1 cellular context compared by ENCODE assay signal in the genomic region with DNA sequence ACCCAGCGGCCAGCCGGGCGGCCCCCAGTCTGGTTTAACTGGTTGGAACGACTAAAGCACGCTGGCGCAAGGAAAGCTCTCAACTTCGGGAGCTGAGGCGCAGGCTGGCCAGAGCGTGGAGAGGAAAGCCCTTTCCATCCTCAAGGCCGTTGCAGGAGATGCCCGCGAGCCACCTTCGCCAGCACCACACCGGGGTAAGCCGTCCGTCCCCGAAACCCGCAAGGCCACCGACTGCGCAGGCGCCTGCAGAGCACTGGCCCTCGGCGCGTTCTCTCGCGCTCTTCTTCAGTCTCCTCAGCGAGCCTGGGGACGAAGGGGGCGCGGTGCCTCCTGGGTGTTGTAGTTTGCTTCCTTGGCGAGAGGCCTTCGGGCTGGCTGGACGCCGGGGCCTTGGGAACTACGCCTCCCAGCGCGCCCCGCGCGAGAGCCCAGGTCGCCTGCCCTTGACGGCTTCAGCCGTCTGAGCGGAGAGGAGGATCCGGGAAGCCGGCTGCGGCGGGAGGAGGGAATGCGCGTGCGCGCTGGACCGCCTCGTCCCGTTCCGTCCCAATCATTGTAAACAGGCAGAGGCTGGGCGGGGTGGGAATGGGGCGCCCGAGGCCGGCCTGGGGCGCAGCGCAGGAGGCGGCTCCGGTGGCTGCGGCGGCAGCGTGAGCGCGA.
TF ChIP-seq lines count a peak whose summit lies in the region.

RALBP1 (plus strand) TSS at position 531 of the 660 bp plus-strand sequence. CDS start 37,533 bp downstream, outside the sequence.

TF ChIP-seq in HepG2, 621 proteins besides CTCF, POLR2A, EP300 and RAD21 (continued from another document and continues in another):
- TF ChIP-seq, protein P1, sequence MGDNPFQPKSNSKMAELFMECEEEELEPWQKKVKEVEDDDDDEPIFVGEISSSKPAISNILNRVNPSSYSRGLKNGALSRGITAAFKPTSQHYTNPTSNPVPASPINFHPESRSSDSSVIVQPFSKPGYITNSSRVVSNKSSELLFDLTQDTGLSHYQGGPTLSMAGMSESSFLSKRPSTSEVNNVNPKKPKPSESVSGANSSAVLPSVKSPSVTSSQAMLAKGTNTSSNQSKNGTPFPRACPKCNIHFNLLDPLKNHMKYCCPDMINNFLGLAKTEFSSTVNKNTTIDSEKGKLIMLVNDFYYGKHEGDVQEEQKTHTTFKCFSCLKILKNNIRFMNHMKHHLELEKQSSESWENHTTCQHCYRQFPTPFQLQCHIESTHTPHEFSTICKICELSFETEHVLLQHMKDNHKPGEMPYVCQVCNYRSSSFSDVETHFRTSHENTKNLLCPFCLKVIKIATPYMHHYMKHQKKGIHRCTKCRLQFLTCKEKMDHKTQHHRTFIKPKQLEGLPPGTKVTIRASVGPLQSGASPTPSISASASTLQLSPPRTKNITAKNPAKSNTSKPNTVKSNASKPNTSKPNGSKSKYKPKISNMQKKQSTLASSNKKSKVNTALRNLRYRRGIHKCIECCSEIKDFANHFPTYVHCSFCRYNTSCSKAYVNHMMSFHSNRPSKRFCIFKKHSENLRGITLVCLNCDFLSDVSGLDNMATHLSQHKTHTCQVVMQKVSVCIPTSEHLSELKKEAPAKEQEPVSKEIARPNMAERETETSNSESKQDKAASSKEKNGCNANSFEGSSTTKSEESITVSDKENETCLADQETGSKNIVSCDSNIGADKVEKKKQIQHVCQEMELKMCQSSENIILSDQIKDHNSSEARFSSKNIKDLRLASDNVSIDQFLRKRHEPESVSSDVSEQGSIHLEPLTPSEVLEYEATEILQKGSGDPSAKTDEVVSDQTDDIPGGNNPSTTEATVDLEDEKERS (CRISPR knock-in tag; IDR thresholded peaks at IDR 0.05) = peak; percentile 64
- TF ChIP-seq ZNF781 (CRISPR knock-in tag; IDR thresholded peaks at IDR 0.05; ENCODE audit: borderline replicate concordance, not compliant biosample characterization) (no peak), PAF1 (CRISPR knock-in tag; IDR thresholded peaks at IDR 0.05) (no peak), ZNF629 (CRISPR knock-in tag; conservative IDR thresholded peaks at IDR 0.05) (no peak), RFXAP (CRISPR knock-in tag; IDR thresholded peaks at IDR 0.05; ENCODE audit: borderline replicate concordance) (no peak), CC2D1A (CRISPR knock-in tag; IDR thresholded peaks at IDR 0.05) (no peak), ZNF180 (CRISPR knock-in tag; IDR thresholded peaks at IDR 0.05; ENCODE audit: borderline replicate concordance, low read depth) (no peak), GATAD1 (CRISPR knock-in tag; IDR thresholded peaks at IDR 0.05) (peak; percentile 89), HCFC1 (IDR thresholded peaks at IDR 0.05; ENCODE audit: low read depth, low read length) (peak; percentile 99), MEIS1 (CRISPR knock-in tag; IDR thresholded peaks at IDR 0.05; ENCODE audit: borderline replicate concordance) (peak; percentile 96), HMG20A (CRISPR knock-in tag; IDR thresholded peaks at IDR 0.05; ENCODE audit: borderline replicate concordance) (no peak), NR2C2 (CRISPR knock-in tag; IDR thresholded peaks at IDR 0.05; ENCODE audit: borderline replicate concordance) (peak; percentile 96), SAP130 (CRISPR knock-in tag; IDR thresholded peaks at IDR 0.05; ENCODE audit: low read depth) (peak; percentile 69), ZNF660 (CRISPR knock-in tag; IDR thresholded peaks at IDR 0.05; ENCODE audit: borderline replicate concordance, low read depth) (no peak), HNRNPUL1 (IDR thresholded peaks at IDR 0.05; ENCODE audit: low read depth, low read length) (no peak), ZNF713 (CRISPR knock-in tag; IDR thresholded peaks at IDR 0.05) (no peak), KLF15 (CRISPR knock-in tag; IDR thresholded peaks at IDR 0.05; ENCODE audit: borderline replicate concordance) (no peak), NFATC3 (CRISPR knock-in tag; IDR thresholded peaks at IDR 0.05) (no peak), ZBTB14 (CRISPR knock-in tag; IDR thresholded peaks at IDR 0.05) (no peak; the same call in 1 of the 2 replicates), HOXA5 (CRISPR knock-in tag; IDR thresholded peaks at IDR 0.05) (peak; percentile 28; the same call in 1 of the 2 replicates), ZNF570 (CRISPR knock-in tag; IDR thresholded peaks at IDR 0.05; ENCODE audit: borderline replicate concordance) (no peak), ZFP41 (CRISPR knock-in tag; IDR thresholded peaks at IDR 0.05; ENCODE audit: borderline replicate concordance) (0 out of 2 replicates have a peak, but pooled peaks have one; percentile 26), GTF2F1 (IDR thresholded peaks at IDR 0.05; ENCODE audit: low read length) (no peak), ZNF143 (CRISPR knock-in tag; IDR thresholded peaks at IDR 0.05) (peak; percentile 98), MAZ (IDR thresholded peaks at IDR 0.05; ENCODE audit: borderline replicate concordance, low read depth, low read length) (peak; percentile 15; the same call in 1 of the 2 replicates), MAZ (CRISPR knock-in tag; IDR thresholded peaks at IDR 0.05; ENCODE audit: low read depth) (peak; percentile 90), ZNF232 (CRISPR knock-in tag; IDR thresholded peaks at IDR 0.05; ENCODE audit: borderline replicate concordance) (no peak), SRSF9 (IDR thresholded peaks at IDR 0.05; ENCODE audit: borderline replicate concordance, insufficient read depth, low read depth, low read length, poor library complexity, severe bottlenecking) (no peak), RBAK (CRISPR knock-in tag; IDR thresholded peaks at IDR 0.05) (no peak), ZNF17 (CRISPR knock-in tag; IDR thresholded peaks at IDR 0.05) (no peak), ZNF230 (CRISPR knock-in tag; IDR thresholded peaks at IDR 0.05) (peak; percentile 50; the same call in 1 of the 2 replicates), SMAD9 (CRISPR knock-in tag; IDR thresholded peaks at IDR 0.05) (no peak), ZNF577 (CRISPR knock-in tag; IDR thresholded peaks at IDR 0.05; ENCODE audit: borderline replicate concordance, low read depth) (no peak), TMF1 (CRISPR knock-in tag; IDR thresholded peaks at IDR 0.05; ENCODE audit: low read depth) (peak; percentile 61; the same call in 1 of the 2 replicates), FOXO4 (CRISPR knock-in tag; conservative IDR thresholded peaks at IDR 0.05) (no peak), ZNF235 (CRISPR knock-in tag; IDR thresholded peaks at IDR 0.05; ENCODE audit: borderline replicate concordance) (peak; percentile 36; the same call in 1 of the 2 replicates), MXD1 (CRISPR knock-in tag; IDR thresholded peaks at IDR 0.05) (no peak; the same call in 1 of the 2 replicates), ZNF605 (CRISPR knock-in tag; IDR thresholded peaks at IDR 0.05) (peak; percentile 99), ZNF780A (CRISPR knock-in tag; IDR thresholded peaks at IDR 0.05) (no peak; the same call in 1 of the 2 replicates), NFE2 (CRISPR knock-in tag; IDR thresholded peaks at IDR 0.05) (no peak), NCOA1 (CRISPR knock-in tag; IDR thresholded peaks at IDR 0.05) (no peak), ZSCAN29 (CRISPR knock-in tag; conservative IDR thresholded peaks at IDR 0.05) (no peak), ZNF33A (CRISPR knock-in tag; IDR thresholded peaks at IDR 0.05; ENCODE audit: borderline replicate concordance) (no peak), SNAPC5 (CRISPR knock-in tag; IDR thresholded peaks at IDR 0.05; ENCODE audit: borderline replicate concordance) (no peak)
- TF ChIP-seq, protein P2, sequence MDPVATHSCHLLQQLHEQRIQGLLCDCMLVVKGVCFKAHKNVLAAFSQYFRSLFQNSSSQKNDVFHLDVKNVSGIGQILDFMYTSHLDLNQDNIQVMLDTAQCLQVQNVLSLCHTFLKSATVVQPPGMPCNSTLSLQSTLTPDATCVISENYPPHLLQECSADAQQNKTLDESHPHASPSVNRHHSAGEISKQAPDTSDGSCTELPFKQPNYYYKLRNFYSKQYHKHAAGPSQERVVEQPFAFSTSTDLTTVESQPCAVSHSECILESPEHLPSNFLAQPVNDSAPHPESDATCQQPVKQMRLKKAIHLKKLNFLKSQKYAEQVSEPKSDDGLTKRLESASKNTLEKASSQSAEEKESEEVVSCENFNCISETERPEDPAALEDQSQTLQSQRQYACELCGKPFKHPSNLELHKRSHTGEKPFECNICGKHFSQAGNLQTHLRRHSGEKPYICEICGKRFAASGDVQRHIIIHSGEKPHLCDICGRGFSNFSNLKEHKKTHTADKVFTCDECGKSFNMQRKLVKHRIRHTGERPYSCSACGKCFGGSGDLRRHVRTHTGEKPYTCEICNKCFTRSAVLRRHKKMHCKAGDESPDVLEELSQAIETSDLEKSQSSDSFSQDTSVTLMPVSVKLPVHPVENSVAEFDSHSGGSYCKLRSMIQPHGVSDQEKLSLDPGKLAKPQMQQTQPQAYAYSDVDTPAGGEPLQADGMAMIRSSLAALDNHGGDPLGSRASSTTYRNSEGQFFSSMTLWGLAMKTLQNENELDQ (CRISPR knock-in tag; IDR thresholded peaks at IDR 0.05; ENCODE audit: borderline replicate concordance) = no peak
- TF ChIP-seq, protein P3, sequence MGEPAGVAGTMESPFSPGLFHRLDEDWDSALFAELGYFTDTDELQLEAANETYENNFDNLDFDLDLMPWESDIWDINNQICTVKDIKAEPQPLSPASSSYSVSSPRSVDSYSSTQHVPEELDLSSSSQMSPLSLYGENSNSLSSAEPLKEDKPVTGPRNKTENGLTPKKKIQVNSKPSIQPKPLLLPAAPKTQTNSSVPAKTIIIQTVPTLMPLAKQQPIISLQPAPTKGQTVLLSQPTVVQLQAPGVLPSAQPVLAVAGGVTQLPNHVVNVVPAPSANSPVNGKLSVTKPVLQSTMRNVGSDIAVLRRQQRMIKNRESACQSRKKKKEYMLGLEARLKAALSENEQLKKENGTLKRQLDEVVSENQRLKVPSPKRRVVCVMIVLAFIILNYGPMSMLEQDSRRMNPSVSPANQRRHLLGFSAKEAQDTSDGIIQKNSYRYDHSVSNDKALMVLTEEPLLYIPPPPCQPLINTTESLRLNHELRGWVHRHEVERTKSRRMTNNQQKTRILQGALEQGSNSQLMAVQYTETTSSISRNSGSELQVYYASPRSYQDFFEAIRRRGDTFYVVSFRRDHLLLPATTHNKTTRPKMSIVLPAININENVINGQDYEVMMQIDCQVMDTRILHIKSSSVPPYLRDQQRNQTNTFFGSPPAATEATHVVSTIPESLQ (CRISPR knock-in tag; conservative IDR thresholded peaks at IDR 0.05) = no peak; the same call in 1 of the 2 replicates
- TF ChIP-seq, protein P4, sequence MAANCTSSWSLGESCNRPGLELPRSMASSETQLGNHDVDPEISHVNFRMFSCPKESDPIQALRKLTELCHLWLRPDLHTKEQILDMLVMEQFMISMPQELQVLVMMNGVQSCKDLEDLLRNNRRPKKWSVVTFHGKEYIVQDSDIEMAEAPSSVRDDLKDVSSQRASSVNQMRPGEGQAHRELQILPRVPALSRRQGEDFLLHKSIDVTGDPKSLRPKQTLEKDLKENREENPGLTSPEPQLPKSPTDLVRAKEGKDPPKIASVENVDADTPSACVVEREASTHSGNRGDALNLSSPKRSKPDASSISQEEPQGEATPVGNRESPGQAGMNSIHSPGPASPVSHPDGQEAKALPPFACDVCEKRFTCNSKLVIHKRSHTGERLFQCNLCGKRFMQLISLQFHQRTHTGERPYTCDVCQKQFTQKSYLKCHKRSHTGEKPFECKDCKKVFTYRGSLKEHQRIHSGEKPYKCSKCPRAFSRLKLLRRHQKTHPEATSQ (CRISPR knock-in tag; IDR thresholded peaks at IDR 0.05; ENCODE audit: borderline replicate concordance) = 0 out of 2 replicates have a peak, but pooled peaks have one; percentile 79
- TF ChIP-seq, protein P5, sequence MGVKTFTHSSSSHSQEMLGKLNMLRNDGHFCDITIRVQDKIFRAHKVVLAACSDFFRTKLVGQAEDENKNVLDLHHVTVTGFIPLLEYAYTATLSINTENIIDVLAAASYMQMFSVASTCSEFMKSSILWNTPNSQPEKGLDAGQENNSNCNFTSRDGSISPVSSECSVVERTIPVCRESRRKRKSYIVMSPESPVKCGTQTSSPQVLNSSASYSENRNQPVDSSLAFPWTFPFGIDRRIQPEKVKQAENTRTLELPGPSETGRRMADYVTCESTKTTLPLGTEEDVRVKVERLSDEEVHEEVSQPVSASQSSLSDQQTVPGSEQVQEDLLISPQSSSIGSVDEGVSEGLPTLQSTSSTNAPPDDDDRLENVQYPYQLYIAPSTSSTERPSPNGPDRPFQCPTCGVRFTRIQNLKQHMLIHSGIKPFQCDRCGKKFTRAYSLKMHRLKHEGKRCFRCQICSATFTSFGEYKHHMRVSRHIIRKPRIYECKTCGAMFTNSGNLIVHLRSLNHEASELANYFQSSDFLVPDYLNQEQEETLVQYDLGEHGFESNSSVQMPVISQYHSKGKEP (CRISPR knock-in tag; IDR thresholded peaks at IDR 0.05) = no peak; the same call in 1 of the 2 replicates
- TF ChIP-seq, protein P6, sequence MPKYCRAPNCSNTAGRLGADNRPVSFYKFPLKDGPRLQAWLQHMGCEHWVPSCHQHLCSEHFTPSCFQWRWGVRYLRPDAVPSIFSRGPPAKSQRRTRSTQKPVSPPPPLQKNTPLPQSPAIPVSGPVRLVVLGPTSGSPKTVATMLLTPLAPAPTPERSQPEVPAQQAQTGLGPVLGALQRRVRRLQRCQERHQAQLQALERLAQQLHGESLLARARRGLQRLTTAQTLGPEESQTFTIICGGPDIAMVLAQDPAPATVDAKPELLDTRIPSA (CRISPR knock-in tag; IDR thresholded peaks at IDR 0.05; ENCODE audit: borderline replicate concordance) = no peak; the same call in 1 of the 2 replicates
